9 cellular contexts compared by ENCODE assay signal in genomic region chr6:87483929-87484328, GRCh38. TPM values are rescaled to one million over a fixed set of nuclear protein-coding genes. Genes with fewer than 3 reads are reported as not detected.
DNase-seq lines count a peak whose midpoint lies in the region; ATAC-seq and TF ChIP-seq lines count a peak whose summit lies in the region.
"Had no signal": no experiment of that assay in that cellular context is flagged by ENCODE, and none has a peak within 500 bp of the region (broad histone marks: within the 10 kb centered on the region; RNA-seq: fewer than 3 reads in every experiment).

No MANE protein-coding gene starts in this region.

- H3K36me3 Mint-ChIP-seq in HFFc6 (ENCODE audit: low read depth) = peaks cover 49% of the 10 kb centered on the region

- peaks cover 12% of the 10 kb centered on the region for H3K9me3 Mint-ChIP-seq in HFFc6
- H3K9me3 Mint-ChIP-seq: stimulated activated naive CD8-positive, alpha-beta T cell treated with anti-CD3 and anti-CD28 coated beads, Interleukin-15, Interleukin-2, amounts not matched to agents 100 ng/mL and 50 ng/mL, for 24 hours had no signal

- DNase-seq in CD1c-positive myeloid dendritic cell (ENCODE audit: extremely low spot score) (peak; percentile 3), HFFc6 (peak; percentile 28), iPS-NIHi7 (ENCODE audit: extremely low spot score) (peak; percentile 71), NCI-H82 (lab: John Stamatoyannopoulos, UW) (no peak), upper lobe of left lung (no peak), NCI-H146 (lab: John Stamatoyannopoulos, UW) (no peak), NCI-H1092 (lab: John Stamatoyannopoulos, UW) (no peak)

- H3K27me3 ChIP-seq in upper lobe of left lung = no peaks in the 10 kb centered on the region

- peak overlapping the region; percentile 70 for H3K27ac Mint-ChIP-seq in HFFc6
- H3K27ac Mint-ChIP-seq: stimulated activated naive CD8-positive, alpha-beta T cell treated with anti-CD3 and anti-CD28 coated beads, Interleukin-15, Interleukin-2, amounts not matched to agents 100 ng/mL and 50 ng/mL, for 24 hours had no signal

- H3K36me3 ChIP-seq in upper lobe of left lung = peaks cover 0 to 9% (median 0%) of the 10 kb centered on the region in 4 donors

- H3K4me1 ChIP-seq in upper lobe of left lung = peaks cover 0 to 16% (median 9%) of the 10 kb centered on the region in 4 donors

- WGBS in upper lobe of left lung, 2 donors = 76 to 98% methylated on average over 9 of the region's 9 CpGs

- peak; percentile 48 for TF ChIP-seq CTCF in HFFc6 (IDR thresholded peaks at IDR 0.05)
- TF ChIP-seq CTCF in VCaP (conservative IDR thresholded peaks at IDR 0.05) = 0 out of 2 replicates have a peak, but pooled peaks have one; percentile 8
- no peak for TF ChIP-seq CTCF in upper lobe of left lung (IDR thresholded peaks at IDR 0.05)

- no peak for TF ChIP-seq EP300 in upper lobe of left lung (IDR thresholded peaks at IDR 0.05)

- ATAC-seq in upper lobe of left lung (ENCODE audit: low FRiP score in 2 of 2) = no peak

- H3K4me3 Mint-ChIP-seq in HFFc6 = no peak overlapping the region
- H3K4me3 Mint-ChIP-seq: stimulated activated naive CD8-positive, alpha-beta T cell treated with anti-CD3 and anti-CD28 coated beads, Interleukin-15, Interleukin-2, amounts not matched to agents 100 ng/mL and 50 ng/mL, for 24 hours had no signal

- no peaks in the 10 kb centered on the region for H3K27me3 Mint-ChIP-seq in HFFc6 (ENCODE audit: insufficient read depth)
- H3K27me3 Mint-ChIP-seq: stimulated activated naive CD8-positive, alpha-beta T cell treated with anti-CD3 and anti-CD28 coated beads, Interleukin-15, Interleukin-2, amounts not matched to agents 100 ng/mL and 50 ng/mL, for 24 hours had no signal

- no peak for TF ChIP-seq POLR2A in upper lobe of left lung (IDR thresholded peaks at IDR 0.05)

- no peak overlapping the region for H3K4me3 ChIP-seq in upper lobe of left lung

- no peak overlapping the region for H3K27ac ChIP-seq in VCaP
- H3K27ac ChIP-seq in upper lobe of left lung = no peak overlapping the region

- H3K9me3 ChIP-seq in upper lobe of left lung = no peaks in the 10 kb centered on the region

- H3K4me1 Mint-ChIP-seq in HFFc6 (ENCODE audit: low read depth) = peaks cover 26% of the 10 kb centered on the region

RNA-seq across cellular contexts. Expression of gene SLC35A1, which starts 11.2 kb away (rescaled TPM):
- 10 to 100 TPM; 11.8 to 14.9 (median 13.9) TPM for total RNA-seq in HFFc6 (2021; fragmentation: NEBNext Ultra II Directional; extraction: Animal tissue kit (Norgen Biotek cat#: 25700))
- 10 to 100 TPM; 14.7 to 39.1 (median 29.9) TPM for total RNA-seq in upper lobe of left lung

Comparison
In these comparisons a context has a peak if more than half of its experiments do, and no peak if none do; other contexts are left out.
1. DNase-seq: peak in CD1c-positive myeloid dendritic cell (single experiment), HFFc6 (single experiment) and iPS-NIHi7 (single experiment); none in NCI-H82 (single experiment), upper lobe of left lung (0 of 2), NCI-H146 (single experiment) and NCI-H1092 (single experiment).
2. CTCF ChIP-seq: peak in HFFc6 (single experiment) and VCaP (single experiment); none in upper lobe of left lung (0 of 6).